ENCODE assay signal across 13 cellular contexts in the genomic region with DNA sequence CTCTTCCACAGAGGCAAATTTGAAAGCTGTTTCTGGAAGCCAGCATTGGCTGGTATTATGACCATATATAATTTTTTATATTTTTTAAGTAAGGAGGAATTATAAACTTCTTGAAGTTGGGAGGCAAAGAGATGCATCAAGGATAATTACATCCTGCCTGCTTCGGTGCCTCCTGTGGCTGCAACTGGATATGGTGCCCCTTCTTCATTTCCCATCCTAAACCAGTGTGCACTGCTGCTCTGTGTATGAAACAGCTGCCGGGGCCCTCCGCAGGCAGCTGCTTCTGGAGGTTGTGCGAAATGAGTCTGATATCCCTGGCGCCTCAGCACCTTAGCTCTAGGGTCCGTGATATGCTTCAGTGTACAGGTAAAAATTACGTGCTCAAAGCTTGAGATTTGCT.
DNase-seq lines count a peak whose midpoint lies in the region; ATAC-seq and TF ChIP-seq lines count a peak whose summit lies in the region.
"Had no signal": no experiment of that assay in that cellular context is flagged by ENCODE, and none has a peak within 500 bp of the region (broad histone marks: within the 10 kb centered on the region; RNA-seq: fewer than 3 reads in every experiment).

No MANE protein-coding gene starts in this region.

- no peaks in the 10 kb centered on the region for H3K9me3 ChIP-seq in osteoblast (ENCODE audit: low read depth, low read length)
- H3K9me3 ChIP-seq: psoas muscle, stomach had no signal

- no peak overlapping the region for H3K4me2 ChIP-seq in osteoblast (ENCODE audit: insufficient read depth, low read length)

- no peaks in the 10 kb centered on the region for H3K4me1 ChIP-seq in osteoblast (ENCODE audit: insufficient read depth, low read length)

- TF ChIP-seq CTCF in GM12872 (IDR thresholded peaks at IDR 0.05; ENCODE audit: insufficient read depth, low read depth, low read length) (peak; percentile 33; the same call in 1 of the 3 replicates), osteoblast (IDR thresholded peaks at IDR 0.05; ENCODE audit: extremely low read depth, low read depth, low read length) (peak; percentile 31)

- H3K4me3 ChIP-seq in osteoblast (ENCODE audit: insufficient read depth, low read length): no peak overlapping the region
- H3K4me3 ChIP-seq: lung, psoas muscle, stomach had no signal

- H3K27ac ChIP-seq in osteoblast (ENCODE audit: low read depth, low read length) (no peak overlapping the region), caudate nucleus (ENCODE audit: low read depth, low read length) (no peak overlapping the region)
- H3K27ac ChIP-seq: psoas muscle, stomach had no signal

- H3K36me3 ChIP-seq in osteoblast (ENCODE audit: insufficient read depth, low read length): no peaks in the 10 kb centered on the region
- H3K36me3 ChIP-seq: stomach had no signal

- no peaks in the 10 kb centered on the region for H4K20me1 ChIP-seq in osteoblast (ENCODE audit: insufficient read depth, low read length)

- ATAC-seq in GM19324 (IDR thresholded peaks at IDR 0.05; ENCODE audit: low FRiP score, unreplicated experiment): no peak
- ATAC-seq in HG02588 (IDR thresholded peaks at IDR 0.05; ENCODE audit: unreplicated experiment): no peak
- ATAC-seq: activated naive CD4-positive, alpha-beta T cell treated with anti-CD3 and anti-CD28 coated beads, Interleukin-2, amount 50 U/mL, for 72 hours; psoas muscle had no signal

- no peak overlapping the region for H2AFZ ChIP-seq in osteoblast (ENCODE audit: low read length)

- no peaks in the 10 kb centered on the region for H3K27me3 ChIP-seq in osteoblast (ENCODE audit: insufficient read depth, low read length)
- H3K27me3 ChIP-seq: stomach had no signal

- peak; percentile 12 for DNase-seq in NCI-H1694 treated with DMSO at 0.1 percent for 48 hours (lab: John Stamatoyannopoulos, UW)
- peak; percentile 50 for DNase-seq in ecto neural progenitor cell (ENCODE audit: low spot score)
- DNase-seq in osteoblast (ENCODE audit: insufficient read length, low spot score, missing footprints): no peak
- no peak for DNase-seq in caudate nucleus (lab: John Stamatoyannopoulos, UW)
- DNase-seq: DMS79 treated with DMSO at 0.1 percent for 48 hours; psoas muscle; stimulated activated CD4-positive, alpha-beta T cell treated with anti-CD3 and anti-CD28 coated beads, Interleukin-4, amount 100 ng/mL, for 24 hours; stomach had no signal

- H3K79me2 ChIP-seq in osteoblast (ENCODE audit: insufficient read depth, low read length): no peaks in the 10 kb centered on the region

Comparison
In these comparisons a context has a peak if more than half of its experiments do, and no peak if none do; other contexts are left out.
1. DNase-seq: peak in NCI-H1694 treated with DMSO at 0.1 percent for 48 hours (single experiment) and ecto neural progenitor cell (single experiment); none in osteoblast (single experiment) and caudate nucleus (0 of 61).